1 cellular context compared by ENCODE assay signal in the genomic region with DNA sequence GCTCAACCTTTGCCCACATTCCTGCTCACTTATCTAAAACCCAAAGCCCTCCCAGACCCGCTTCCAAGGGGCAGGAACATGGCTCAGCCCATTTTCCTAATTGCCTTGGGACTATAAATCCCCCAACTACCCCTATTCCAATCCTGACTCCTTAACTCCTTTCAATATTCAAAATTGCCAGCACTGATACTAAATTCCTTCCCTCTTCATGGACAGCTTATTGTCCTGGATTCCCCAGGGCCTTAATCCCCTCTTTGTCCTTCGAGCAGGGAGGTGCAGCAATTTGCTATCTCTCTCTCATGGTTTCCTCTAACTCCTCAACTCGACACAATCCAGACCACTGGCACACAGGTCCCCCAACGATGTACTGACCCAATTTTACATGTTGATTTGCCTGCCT.
TF ChIP-seq lines count a peak whose summit lies in the region.

No MANE protein-coding gene starts in this region.

TF ChIP-seq in HEK293, 187 proteins besides CTCF, POLR2A, EP300 and RAD21:
- TF ChIP-seq, protein P1, sequence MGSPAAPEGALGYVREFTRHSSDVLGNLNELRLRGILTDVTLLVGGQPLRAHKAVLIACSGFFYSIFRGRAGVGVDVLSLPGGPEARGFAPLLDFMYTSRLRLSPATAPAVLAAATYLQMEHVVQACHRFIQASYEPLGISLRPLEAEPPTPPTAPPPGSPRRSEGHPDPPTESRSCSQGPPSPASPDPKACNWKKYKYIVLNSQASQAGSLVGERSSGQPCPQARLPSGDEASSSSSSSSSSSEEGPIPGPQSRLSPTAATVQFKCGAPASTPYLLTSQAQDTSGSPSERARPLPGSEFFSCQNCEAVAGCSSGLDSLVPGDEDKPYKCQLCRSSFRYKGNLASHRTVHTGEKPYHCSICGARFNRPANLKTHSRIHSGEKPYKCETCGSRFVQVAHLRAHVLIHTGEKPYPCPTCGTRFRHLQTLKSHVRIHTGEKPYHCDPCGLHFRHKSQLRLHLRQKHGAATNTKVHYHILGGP (tag by site-specific recombination; IDR thresholded peaks at IDR 0.05), result no peak
- TF ChIP-seq ZNF2 (tag by site-specific recombination; IDR thresholded peaks at IDR 0.05) (no peak), ZFP37 (tag by site-specific recombination; IDR thresholded peaks at IDR 0.05) (no peak), ZNF324 (tag by site-specific recombination; IDR thresholded peaks at IDR 0.05) (no peak), HOXA7 (CRISPR knock-in tag; IDR thresholded peaks at IDR 0.05; ENCODE audit: borderline replicate concordance) (no peak), ZNF555 (tag by site-specific recombination; conservative IDR thresholded peaks at IDR 0.05) (no peak), ZNF600 (tag by site-specific recombination; IDR thresholded peaks at IDR 0.05) (no peak), GLI2 (tag by site-specific recombination; IDR thresholded peaks at IDR 0.05; ENCODE audit: borderline replicate concordance, low read depth) (no peak), ZFP69B (tag by site-specific recombination; IDR thresholded peaks at IDR 0.05) (no peak), TSHZ1 (tag by site-specific recombination; IDR thresholded peaks at IDR 0.05; ENCODE audit: borderline replicate concordance) (no peak), SETDB1 (IDR thresholded peaks at IDR 0.05; ENCODE audit: insufficient read length, low read length) (no peak), SCRT1 (tag by site-specific recombination; IDR thresholded peaks at IDR 0.05; ENCODE audit: borderline replicate concordance) (no peak), ZNF223 (tag by site-specific recombination; IDR thresholded peaks at IDR 0.05) (no peak), ZBTB20 (tag by site-specific recombination; IDR thresholded peaks at IDR 0.05) (no peak), SP2 (tag by site-specific recombination; IDR thresholded peaks at IDR 0.05) (no peak), ZIC2 (tag by site-specific recombination; IDR thresholded peaks at IDR 0.05) (no peak), ZNF843 (tag by site-specific recombination; IDR thresholded peaks at IDR 0.05) (no peak), IKZF3 (tag by site-specific recombination; IDR thresholded peaks at IDR 0.05) (peak; percentile 16; the same call in 1 of the 2 replicates), ZNF596 (tag by site-specific recombination; IDR thresholded peaks at IDR 0.05) (no peak), ZNF664 (tag by site-specific recombination; IDR thresholded peaks at IDR 0.05) (no peak), ZBTB49 (tag by site-specific recombination; IDR thresholded peaks at IDR 0.05; ENCODE audit: low read depth) (no peak), ZNF473 (tag by site-specific recombination; IDR thresholded peaks at IDR 0.05) (no peak), ZSCAN23 (tag by site-specific recombination; IDR thresholded peaks at IDR 0.05) (no peak), WT1 (tag by site-specific recombination; IDR thresholded peaks at IDR 0.05) (peak; percentile 69; the same call in 1 of the 2 replicates)
- TF ChIP-seq, protein P2, sequence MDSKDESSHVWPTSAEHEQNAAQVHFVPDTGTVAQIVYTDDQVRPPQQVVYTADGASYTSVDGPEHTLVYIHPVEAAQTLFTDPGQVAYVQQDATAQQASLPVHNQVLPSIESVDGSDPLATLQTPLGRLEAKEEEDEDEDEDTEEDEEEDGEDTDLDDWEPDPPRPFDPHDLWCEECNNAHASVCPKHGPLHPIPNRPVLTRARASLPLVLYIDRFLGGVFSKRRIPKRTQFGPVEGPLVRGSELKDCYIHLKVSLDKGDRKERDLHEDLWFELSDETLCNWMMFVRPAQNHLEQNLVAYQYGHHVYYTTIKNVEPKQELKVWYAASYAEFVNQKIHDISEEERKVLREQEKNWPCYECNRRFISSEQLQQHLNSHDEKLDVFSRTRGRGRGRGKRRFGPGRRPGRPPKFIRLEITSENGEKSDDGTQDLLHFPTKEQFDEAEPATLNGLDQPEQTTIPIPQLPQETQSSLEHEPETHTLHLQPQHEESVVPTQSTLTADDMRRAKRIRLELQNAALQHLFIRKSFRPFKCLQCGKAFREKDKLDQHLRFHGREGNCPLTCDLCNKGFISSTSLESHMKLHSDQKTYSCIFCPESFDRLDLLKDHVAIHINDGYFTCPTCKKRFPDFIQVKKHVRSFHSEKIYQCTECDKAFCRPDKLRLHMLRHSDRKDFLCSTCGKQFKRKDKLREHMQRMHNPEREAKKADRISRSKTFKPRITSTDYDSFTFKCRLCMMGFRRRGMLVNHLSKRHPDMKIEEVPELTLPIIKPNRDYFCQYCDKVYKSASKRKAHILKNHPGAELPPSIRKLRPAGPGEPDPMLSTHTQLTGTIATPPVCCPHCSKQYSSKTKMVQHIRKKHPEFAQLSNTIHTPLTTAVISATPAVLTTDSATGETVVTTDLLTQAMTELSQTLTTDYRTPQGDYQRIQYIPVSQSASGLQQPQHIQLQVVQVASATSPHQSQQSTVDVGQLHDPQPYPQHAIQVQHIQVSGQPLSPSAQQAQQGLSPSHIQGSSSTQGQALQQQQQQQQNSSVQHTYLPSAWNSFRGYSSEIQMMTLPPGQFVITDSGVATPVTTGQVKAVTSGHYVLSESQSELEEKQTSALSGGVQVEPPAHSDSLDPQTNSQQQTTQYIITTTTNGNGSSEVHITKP (tag by site-specific recombination; IDR thresholded peaks at IDR 0.05), result peak; percentile 45
- TF ChIP-seq, protein P3, sequence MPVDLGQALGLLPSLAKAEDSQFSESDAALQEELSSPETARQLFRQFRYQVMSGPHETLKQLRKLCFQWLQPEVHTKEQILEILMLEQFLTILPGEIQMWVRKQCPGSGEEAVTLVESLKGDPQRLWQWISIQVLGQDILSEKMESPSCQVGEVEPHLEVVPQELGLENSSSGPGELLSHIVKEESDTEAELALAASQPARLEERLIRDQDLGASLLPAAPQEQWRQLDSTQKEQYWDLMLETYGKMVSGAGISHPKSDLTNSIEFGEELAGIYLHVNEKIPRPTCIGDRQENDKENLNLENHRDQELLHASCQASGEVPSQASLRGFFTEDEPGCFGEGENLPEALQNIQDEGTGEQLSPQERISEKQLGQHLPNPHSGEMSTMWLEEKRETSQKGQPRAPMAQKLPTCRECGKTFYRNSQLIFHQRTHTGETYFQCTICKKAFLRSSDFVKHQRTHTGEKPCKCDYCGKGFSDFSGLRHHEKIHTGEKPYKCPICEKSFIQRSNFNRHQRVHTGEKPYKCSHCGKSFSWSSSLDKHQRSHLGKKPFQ (tag by site-specific recombination; IDR thresholded peaks at IDR 0.05), result no peak
